12 cellular contexts compared by ENCODE assay signal in the genomic region with DNA sequence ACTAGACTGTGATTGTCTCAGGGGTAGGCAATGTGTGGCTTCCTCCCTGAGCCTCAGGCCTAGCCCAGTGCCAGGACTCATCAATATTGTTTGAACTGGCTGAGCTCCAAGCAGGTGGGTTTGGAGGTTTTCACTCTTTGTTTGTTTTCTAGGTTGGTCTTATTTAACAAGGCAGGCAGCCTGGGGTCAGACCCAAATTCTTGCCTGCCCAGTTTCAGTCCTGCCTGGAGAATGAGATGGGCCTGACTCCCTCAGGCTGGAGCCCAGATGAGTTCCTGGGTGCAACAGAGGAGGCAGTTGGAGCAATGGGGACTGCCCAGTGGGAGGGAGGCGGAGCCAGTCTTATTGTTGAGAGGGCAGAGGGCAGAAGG. TPM values are rescaled to one million over a fixed set of nuclear protein-coding genes. Genes with fewer than 3 reads are reported as not detected.
DNase-seq lines count a peak whose midpoint lies in the region; TF ChIP-seq lines count a peak whose summit lies in the region.
"Had no signal": no experiment of that assay in that cellular context is flagged by ENCODE, and none has a peak within 500 bp of the region (broad histone marks: within the 10 kb centered on the region; RNA-seq: fewer than 3 reads in every experiment).

No MANE protein-coding gene starts in this region.

- no peak overlapping the region for H3K18ac ChIP-seq in neuronal stem cell (ENCODE audit: low read length)

- peaks cover 0 to 2% of the 10 kb centered on the region in 2 donors for H3K9me3 ChIP-seq in neuronal stem cell (replicated peaks in 1 of 2; ENCODE audit: control insufficient read depth in 2 of 2, insufficient read depth in 1 of 2, low read depth in 1 of 2, low read length in 2 of 2)

- H3K27me3 ChIP-seq in neuronal stem cell (ENCODE audit: control insufficient read depth in 3 of 3, insufficient read depth in 3 of 3, low read depth in 1 of 3, low read length in 3 of 3) = peaks cover 0 to 18% (median 0%) of the 10 kb centered on the region in 3 experiments

- H3K4me3 ChIP-seq in neuronal stem cell (ENCODE audit: low read length in 2 of 2) = no peak overlapping the region

- H2BK15ac ChIP-seq in neuronal stem cell (ENCODE audit: low read length) = no peak overlapping the region

- no peak overlapping the region for H2AFZ ChIP-seq in neuronal stem cell (ENCODE audit: low read length)

- no peak overlapping the region for H2BK5ac ChIP-seq in neuronal stem cell (ENCODE audit: low read length)

- no peaks in the 10 kb centered on the region for H3K79me1 ChIP-seq in neuronal stem cell (ENCODE audit: low read depth, low read length)

- no peak overlapping the region for H2BK120ac ChIP-seq in neuronal stem cell (ENCODE audit: low read depth, low read length)

- no peak overlapping the region for H3K4ac ChIP-seq in neuronal stem cell (ENCODE audit: low read length)

- H3K9me3 Mint-ChIP-seq in chondrocyte (ENCODE audit: low read depth) = no peaks in the 10 kb centered on the region
- no peaks in the 10 kb centered on the region for H3K9me3 Mint-ChIP-seq in osteocyte (ENCODE audit: unreplicated experiment)
- H3K9me3 Mint-ChIP-seq: activated naive CD4-positive, alpha-beta T cell treated with anti-CD3 and anti-CD28 coated beads for 36 hours; nephron had no signal

- no peak overlapping the region for H2BK12ac ChIP-seq in neuronal stem cell (ENCODE audit: low read length)

- H3K14ac ChIP-seq in neuronal stem cell (ENCODE audit: low read length) = no peak overlapping the region

- H3K23ac ChIP-seq in neuronal stem cell (ENCODE audit: low read depth, low read length, poor library complexity) = no peak overlapping the region

- H3K27me3 Mint-ChIP-seq in chondrocyte (ENCODE audit: low read depth) = no peaks in the 10 kb centered on the region
- H3K27me3 Mint-ChIP-seq in osteocyte (ENCODE audit: unreplicated experiment) = no peaks in the 10 kb centered on the region

- H3K36me3 ChIP-seq in neuronal stem cell (replicated peaks in 1 of 2; ENCODE audit: control insufficient read depth in 2 of 2, insufficient read depth in 2 of 2, low read length in 2 of 2) = no peaks in the 10 kb centered on the region

- H2AK5ac ChIP-seq in neuronal stem cell (ENCODE audit: low read depth, low read length) = no peak overlapping the region

- peaks cover 10 to 34% of the 10 kb centered on the region in 2 donors for H3K4me1 ChIP-seq in neuronal stem cell (ENCODE audit: control insufficient read depth in 2 of 2, insufficient read depth in 1 of 2, low read depth in 1 of 2, low read length in 2 of 2)

- H3K27ac Mint-ChIP-seq in chondrocyte (ENCODE audit: unreplicated experiment) = no peak overlapping the region
- no peak overlapping the region for H3K27ac Mint-ChIP-seq in osteocyte (ENCODE audit: unreplicated experiment)
- H3K27ac Mint-ChIP-seq: activated naive CD4-positive, alpha-beta T cell treated with anti-CD3 and anti-CD28 coated beads for 36 hours had no signal

- H3K4me2 ChIP-seq in neuronal stem cell (ENCODE audit: insufficient read depth, low read length, poor library complexity, severe bottlenecking) = no peak overlapping the region

- H3K4me1 Mint-ChIP-seq in chondrocyte (ENCODE audit: low read depth) (peaks cover 8% of the 10 kb centered on the region), osteocyte (ENCODE audit: unreplicated experiment) (no peaks in the 10 kb centered on the region)
- H3K4me1 Mint-ChIP-seq: nephron had no signal

- TF ChIP-seq CTCF in chondrocyte (IDR thresholded peaks at IDR 0.05) = no peak
- TF ChIP-seq CTCF in osteocyte (IDR thresholded peaks at IDR 0.05) = no peak

- H4K8ac ChIP-seq in neuronal stem cell (ENCODE audit: low read depth, low read length) = no peak overlapping the region

- H4K91ac ChIP-seq in neuronal stem cell (ENCODE audit: low read depth, low read length, poor library complexity) = no peak overlapping the region

- H3K27ac ChIP-seq in neuronal stem cell (replicated peaks; ENCODE audit: low read length) = peak overlapping the region; percentile 36

- H3K9ac ChIP-seq in neuronal stem cell (ENCODE audit: low read depth, low read length, poor library complexity) = no peak overlapping the region

- H3K4me3 Mint-ChIP-seq in chondrocyte (ENCODE audit: unreplicated experiment) (no peak overlapping the region), osteocyte (ENCODE audit: unreplicated experiment) (no peak overlapping the region)
- H3K4me3 Mint-ChIP-seq: activated naive CD4-positive, alpha-beta T cell treated with anti-CD3 and anti-CD28 coated beads for 36 hours; nephron had no signal

- DNase-seq in DMS79 treated with DMSO at 0.1 percent for 48 hours (lab: John Stamatoyannopoulos, UW) = peak; percentile 94
- DNase-seq in NCI-H2081 treated with DMSO at 0.1 percent for 48 hours (lab: John Stamatoyannopoulos, UW) = peak; percentile 96
- DNase-seq in chondrocyte (ENCODE audit: low spot score) = peak; percentile 42
- DNase-seq in neuronal stem cell (ENCODE audit: low spot score) = no peak
- DNase-seq in central memory CD4-positive, alpha-beta T cell = no peak
- no peak for DNase-seq in NOMO-1 treated with DMSO at 0.1 percent for 48 hours (lab: John Stamatoyannopoulos, UW; ENCODE audit: unreplicated experiment)
- no peak for DNase-seq in osteocyte (ENCODE audit: extremely low spot score, unreplicated experiment)
- DNase-seq in activated effector memory CD4-positive, alpha-beta T cell treated with anti-CD3 and anti-CD28 coated beads, Interleukin-2, amount 50 U/mL, for 16 hours = no peak
- DNase-seq: activated naive CD4-positive, alpha-beta T cell treated with anti-CD3 and anti-CD28 coated beads for 36 hours; DMS 273 treated with DMSO at 0.1 percent for 48 hours; NCI-H187 treated with DMSO at 0.1 percent for 48 hours had no signal

- WGBS in neuronal stem cell (ENCODE audit: extremely low coverage in 2 of 2, insufficient read length in 2 of 2, insufficient replicate concordance in 1 of 2), 2 donors = no CpG with 5 or more reads among the region's 1 CpG

- H3K36me3 Mint-ChIP-seq in chondrocyte (ENCODE audit: low read depth) = peaks cover 1% of the 10 kb centered on the region
- no peaks in the 10 kb centered on the region for H3K36me3 Mint-ChIP-seq in osteocyte (ENCODE audit: unreplicated experiment)

RNA-seq across cellular contexts. Expression of a gene that starts 28.3 kb away (rescaled TPM):
- total RNA-seq in chondrocyte = 50.1 to 97.5 TPM (median 96.9 TPM) in 3 replicates
- polyA plus RNA-seq in neuronal stem cell (2013, experiment 1 of 2) = 235 TPM
- 227 TPM for polyA plus RNA-seq in neuronal stem cell (2013, experiment 2 of 2)
- total RNA-seq in osteocyte = 137 and 159 TPM in 2 replicates

Comparison
In these comparisons a context has a peak if more than half of its experiments do, and no peak if none do; other contexts are left out.
1. DNase-seq: peak in DMS79 treated with DMSO at 0.1 percent for 48 hours (single experiment), NCI-H2081 treated with DMSO at 0.1 percent for 48 hours (single experiment) and chondrocyte (single experiment); none in neuronal stem cell (single experiment), central memory CD4-positive, alpha-beta T cell (single experiment), NOMO-1 treated with DMSO at 0.1 percent for 48 hours (single experiment), osteocyte (single experiment) and activated effector memory CD4-positive, alpha-beta T cell treated with anti-CD3 and anti-CD28 coated beads, Interleukin-2, amount 50 U/mL, for 16 hours (single experiment).